In the genomic region with DNA sequence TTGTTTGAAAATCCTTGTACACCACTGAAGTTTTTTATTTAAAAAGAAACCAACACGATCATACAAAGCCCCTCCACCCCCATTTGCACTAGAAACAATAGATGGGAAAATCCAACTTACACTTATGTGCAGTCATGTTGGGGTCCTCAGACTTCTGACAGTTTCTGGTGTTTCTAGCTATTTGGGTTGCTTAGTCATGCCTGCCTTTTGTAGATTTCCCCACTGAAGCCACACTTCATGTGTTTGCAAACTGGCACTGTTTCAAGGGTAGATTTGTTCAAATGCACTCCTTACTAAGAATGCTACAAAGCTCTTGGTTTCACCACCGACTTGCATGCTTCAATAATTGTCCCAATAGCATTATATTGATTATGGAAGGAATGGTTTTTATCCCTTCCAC, we compare ENCODE assay signal across 13 cellular contexts. TPM values are rescaled to one million over a fixed set of nuclear protein-coding genes. Genes with fewer than 3 reads are reported as not detected.
A peak's percentile ranks its signal among the peaks of the same experiment; 100 is the strongest.
DNase-seq lines count a peak whose midpoint lies in the region; ATAC-seq and TF ChIP-seq lines count a peak whose summit lies in the region.
"Had no signal": no experiment of that assay in that cellular context is flagged by ENCODE, and none has a peak within 500 bp of the region (broad histone marks: within the 10 kb centered on the region; RNA-seq: fewer than 3 reads in every experiment).

No MANE protein-coding gene starts in this region.

- no peak overlapping the region for H3K27ac Mint-ChIP-seq in GM23338
- H3K27ac Mint-ChIP-seq: stimulated activated naive CD8-positive, alpha-beta T cell treated with anti-CD3 and anti-CD28 coated beads, Interleukin-15, Interleukin-2, amounts not matched to agents 100 ng/mL and 50 ng/mL, for 24 hours had no signal

- no peak overlapping the region for H2AFZ ChIP-seq in GM23338
- H2AFZ ChIP-seq in trophoblast cell (ENCODE audit: insufficient read depth, low read length, poor library complexity) = no peak overlapping the region

- no peaks in the 10 kb centered on the region for H3K36me3 ChIP-seq in GM23338 (ENCODE audit: insufficient read depth)
- H3K36me3 ChIP-seq in esophagus muscularis mucosa = no peaks in the 10 kb centered on the region
- H3K36me3 ChIP-seq in trophoblast cell (ENCODE audit: control insufficient read depth in 1 of 2, insufficient read depth in 2 of 2, low read length in 2 of 2) = no peaks in the 10 kb centered on the region
- H3K36me3 ChIP-seq: neutrophil had no signal

- no peak overlapping the region for H4K12ac ChIP-seq in trophoblast cell (ENCODE audit: low read depth, low read length)

- H3K79me2 ChIP-seq in GM23338 (replicated peaks; ENCODE audit: insufficient read depth) (peaks cover 8% of the 10 kb centered on the region; the same call in 1 of the 2 replicates), trophoblast cell (ENCODE audit: control insufficient read depth, insufficient read depth, low read length, poor library complexity) (peaks cover 7% of the 10 kb centered on the region)

- H3K23ac ChIP-seq in trophoblast cell (ENCODE audit: low read length) = no peak overlapping the region

- no peak overlapping the region for H3K4ac ChIP-seq in trophoblast cell (ENCODE audit: low read depth, low read length)

- H3F3A ChIP-seq in GM23338 (replicated peaks; ENCODE audit: low read depth) = no peaks in the 10 kb centered on the region

- H3K4me1 ChIP-seq in GM23338 (ENCODE audit: insufficient read depth) (peaks cover 22% of the 10 kb centered on the region), esophagus muscularis mucosa (peaks cover 0 to 28% (median 19%) of the 10 kb centered on the region in 4 donors), trophoblast cell (ENCODE audit: control insufficient read depth in 1 of 2, insufficient read depth in 2 of 2, low read length in 2 of 2) (peaks cover 2 to 13% of the 10 kb centered on the region in 2 experiments)

- H3K9me3 Mint-ChIP-seq in GM23338 = no peaks in the 10 kb centered on the region
- H3K9me3 Mint-ChIP-seq: stimulated activated naive CD8-positive, alpha-beta T cell treated with anti-CD3 and anti-CD28 coated beads, Interleukin-15, Interleukin-2, amounts not matched to agents 100 ng/mL and 50 ng/mL, for 24 hours had no signal

- no peak overlapping the region for H3K27ac ChIP-seq in GM23338 (ENCODE audit: low read depth)
- H3K27ac ChIP-seq in esophagus muscularis mucosa (replicated peaks in 1 of 4) = no peak overlapping the region
- no peak overlapping the region for H3K27ac ChIP-seq in trophoblast cell (ENCODE audit: low read depth, low read length)
- H3K27ac ChIP-seq: neutrophil had no signal

- intact Hi-C loops in esophagus muscularis mucosa (cut with DNase I) = no loop called here
- intact Hi-C loops in lower leg skin (cut with DNase I; ENCODE audit: low total_unique reads) = no loop called here

- TF ChIP-seq CTCF in GM23338 (conservative IDR thresholded peaks at IDR 0.05; ENCODE audit: low read depth in 2 of 2) (no peak), esophagus muscularis mucosa (IDR thresholded peaks at IDR 0.05) (no peak), lower leg skin (IDR thresholded peaks at IDR 0.05) (no peak)

- peaks cover 16% of the 10 kb centered on the region for H3K4me1 Mint-ChIP-seq in GM23338

- ATAC-seq in GM23338 (no peak), HG03565 (IDR thresholded peaks at IDR 0.05; ENCODE audit: unreplicated experiment) (no peak)

- H4K20me1 ChIP-seq in GM23338 (replicated peaks; ENCODE audit: insufficient read depth) = no peaks in the 10 kb centered on the region; the same call in 1 of the 2 replicates

- H3K9ac ChIP-seq in trophoblast cell (ENCODE audit: low read length) = no peak overlapping the region

- H3K4me2 ChIP-seq in GM23338 (peak overlapping the region; percentile 98; the same call in 1 of the 2 replicates), trophoblast cell (ENCODE audit: low read length) (peak overlapping the region; percentile 31)

- H3K4me3 Mint-ChIP-seq in GM23338 = peak overlapping the region; percentile 95; the same call in 2 of the 3 replicates

- H3K18ac ChIP-seq in trophoblast cell (ENCODE audit: low read length) = no peak overlapping the region

- H3K36me3 Mint-ChIP-seq in GM23338 (ENCODE audit: low read depth) = no peaks in the 10 kb centered on the region

- H3K79me1 ChIP-seq in trophoblast cell (ENCODE audit: low read length) = peaks cover 5% of the 10 kb centered on the region

- DNase-seq in GM23338 (ENCODE audit: low spot score) (no peak), OCI-M1 (lab: John Stamatoyannopoulos, UW) (peak; percentile 79), esophagus muscularis mucosa (ENCODE audit: extremely low spot score) (peak; percentile 12), trophoblast cell (no peak), iPS-NIHi11 (ENCODE audit: low spot score) (no peak), NCI-H510A (lab: John Stamatoyannopoulos, UW) (no peak), lower leg skin (ENCODE audit: low spot score in 2 of 2) (no peak)
- DNase-seq: activated CD4-positive, CD25-positive, alpha-beta regulatory T cell; islet precursor cell; stimulated activated CD4-positive, alpha-beta T cell treated with anti-CD3 and anti-CD28 coated beads, Interleukin-1b, Interleukin-23, amount 100 ng/mL, for 48 hours had no signal

- no peak overlapping the region for H3K14ac ChIP-seq in trophoblast cell (ENCODE audit: low read length)

- H3K4me3 ChIP-seq in GM23338 (no peak overlapping the region; the same call in 1 of the 2 replicates), esophagus muscularis mucosa (peak overlapping the region; percentile 70 to 89 (median 82)), trophoblast cell (ENCODE audit: low read depth, low read length) (no peak overlapping the region), lower leg skin (ENCODE audit: low read depth, poor library complexity, severe bottlenecking) (no peak overlapping the region)

- no peak overlapping the region for H4K8ac ChIP-seq in trophoblast cell (ENCODE audit: low read depth, low read length)

- TF ChIP-seq POLR2A in esophagus muscularis mucosa (IDR thresholded peaks at IDR 0.05; ENCODE audit: low read depth) (no peak), lower leg skin (IDR thresholded peaks at IDR 0.05) (no peak)

- H3K27me3 ChIP-seq in GM23338 (ENCODE audit: insufficient read depth) = peaks cover 27% of the 10 kb centered on the region
- H3K27me3 ChIP-seq in esophagus muscularis mucosa = no peaks in the 10 kb centered on the region
- no peaks in the 10 kb centered on the region for H3K27me3 ChIP-seq in trophoblast cell (ENCODE audit: insufficient read depth, low read length)

- H3K9me3 ChIP-seq in esophagus muscularis mucosa = no peaks in the 10 kb centered on the region
- H3K9me3 ChIP-seq in trophoblast cell (ENCODE audit: insufficient read depth, low read depth, low read length) = no peaks in the 10 kb centered on the region
- H3K9me3 ChIP-seq: neutrophil had no signal

- TF ChIP-seq EP300 in esophagus muscularis mucosa (IDR thresholded peaks at IDR 0.05) = no peak

- H2BK12ac ChIP-seq in trophoblast cell (ENCODE audit: low read length) = no peak overlapping the region

- no peak overlapping the region for H4K91ac ChIP-seq in trophoblast cell (ENCODE audit: low read depth, low read length)

- no peak overlapping the region for H2AK5ac ChIP-seq in trophoblast cell (ENCODE audit: low read length)

- H3K9me2 ChIP-seq in GM23338 (ENCODE audit: insufficient read depth) = no peaks in the 10 kb centered on the region

- no peak overlapping the region for H2BK5ac ChIP-seq in trophoblast cell (ENCODE audit: low read depth, low read length, poor library complexity)

- 72% methylated on average over 2 of the region's 2 CpGs for WGBS in esophagus muscularis mucosa
- no CpG with 5 or more reads among the region's 2 CpGs for WGBS in trophoblast cell (ENCODE audit: extremely low coverage, insufficient coverage, insufficient read length)
- WGBS in lower leg skin, 2 donors = 68 to 81% methylated on average over 2 of the region's 2 CpGs

- H2BK120ac ChIP-seq in trophoblast cell (ENCODE audit: insufficient read depth, low read length, poor library complexity) = no peak overlapping the region

- H3K27me3 Mint-ChIP-seq in GM23338 (ENCODE audit: insufficient read depth, low read depth, poor library complexity) = peaks cover 8% of the 10 kb centered on the region

TF ChIP-seq in GM23338, 12 proteins besides CTCF, POLR2A, EP300 and RAD21 (continues in another document):
- TF ChIP-seq JUNB (IDR thresholded peaks at IDR 0.05; ENCODE audit: unreplicated experiment) (no peak), CREB1 (CRISPR knock-in tag; IDR thresholded peaks at IDR 0.05; ENCODE audit: low read depth) (no peak), ZNF114 (CRISPR knock-in tag; IDR thresholded peaks at IDR 0.05) (no peak)
- TF ChIP-seq, protein P1, sequence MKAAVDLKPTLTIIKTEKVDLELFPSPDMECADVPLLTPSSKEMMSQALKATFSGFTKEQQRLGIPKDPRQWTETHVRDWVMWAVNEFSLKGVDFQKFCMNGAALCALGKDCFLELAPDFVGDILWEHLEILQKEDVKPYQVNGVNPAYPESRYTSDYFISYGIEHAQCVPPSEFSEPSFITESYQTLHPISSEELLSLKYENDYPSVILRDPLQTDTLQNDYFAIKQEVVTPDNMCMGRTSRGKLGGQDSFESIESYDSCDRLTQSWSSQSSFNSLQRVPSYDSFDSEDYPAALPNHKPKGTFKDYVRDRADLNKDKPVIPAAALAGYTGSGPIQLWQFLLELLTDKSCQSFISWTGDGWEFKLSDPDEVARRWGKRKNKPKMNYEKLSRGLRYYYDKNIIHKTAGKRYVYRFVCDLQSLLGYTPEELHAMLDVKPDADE (IDR thresholded peaks at IDR 0.05) = no peak

RNA-seq across cellular contexts. Expression of gene SH3BGRL2, which starts 1.5 kb away (rescaled TPM):
- 23.8 and 24.5 TPM in 2 replicates for total RNA-seq in GM23338 (2014; rRNA removed; shearing (Covaris generic))
- 7.5 and 8.4 TPM in 2 replicates for polyA plus RNA-seq in GM23338 (2016; fragmentation: Nextera tagmentation; extraction: Ambion mirVana)
- total RNA-seq in esophagus muscularis mucosa = 10 to 100 TPM; 22.8 to 34.1 (median 31.6) TPM
- 23.8 and 24.4 TPM in 2 replicates for polyA plus RNA-seq in trophoblast cell (2013)
- 10 to 100 TPM; 18.2 to 65.4 (median 40.1) TPM for total RNA-seq in lower leg skin

Comparison
In these comparisons a context has a peak if more than half of its experiments do, and no peak if none do; other contexts are left out.
1. DNase-seq: peak in OCI-M1 (single experiment) and esophagus muscularis mucosa (single experiment); none in GM23338 (single experiment), trophoblast cell (0 of 2), iPS-NIHi11 (single experiment), NCI-H510A (single experiment) and lower leg skin (0 of 2).
2. H3K4me3 ChIP-seq: peak in esophagus muscularis mucosa (4 of 4); none in GM23338 (single experiment), trophoblast cell (single experiment) and lower leg skin (single experiment).